ENCODE assay signal across 20 cellular contexts in genomic region chr7:92729751-92730150, GRCh38.
DNase-seq lines count a peak whose midpoint lies in the region; ATAC-seq and TF ChIP-seq lines count a peak whose summit lies in the region.
"Had no signal": no experiment of that assay in that cellular context is flagged by ENCODE, and none has a peak within 500 bp of the region (broad histone marks: within the 10 kb centered on the region; RNA-seq: fewer than 3 reads in every experiment).

No MANE protein-coding gene starts in this region.

- no peaks in the 10 kb centered on the region for H3K27me3 Mint-ChIP-seq in activated T-cell treated with anti-CD3 and anti-CD28 coated beads, Interleukin-2, amount 50 U/mL, for 72 hours (ENCODE audit: low read depth)
- H3K27me3 Mint-ChIP-seq in activated T-cell treated with anti-CD3 and anti-CD28 coated beads, Interleukin-2, amount 50 U/mL, for 4 hours (ENCODE audit: low read depth) = no peaks in the 10 kb centered on the region
- no peaks in the 10 kb centered on the region for H3K27me3 Mint-ChIP-seq in activated CD4-positive, alpha-beta memory T cell treated with anti-CD3 and anti-CD28 coated beads, Interleukin-2, amount 10 ng/mL, durations not matched to agents 7 days and 5 days
- H3K27me3 Mint-ChIP-seq in Caco-2 (ENCODE audit: insufficient read depth, unreplicated experiment) = no peaks in the 10 kb centered on the region

- H3K4me3 Mint-ChIP-seq in activated T-cell treated with anti-CD3 and anti-CD28 coated beads, Interleukin-2, amount 50 U/mL, for 72 hours = peak overlapping the region; percentile 72 to 84
- H3K4me3 Mint-ChIP-seq in activated T-cell treated with anti-CD3 and anti-CD28 coated beads, Interleukin-2, amount 50 U/mL, for 4 hours = no peak overlapping the region
- no peak overlapping the region for H3K4me3 Mint-ChIP-seq in activated CD4-positive, alpha-beta memory T cell treated with anti-CD3 and anti-CD28 coated beads, Interleukin-2, amount 10 ng/mL, durations not matched to agents 7 days and 5 days
- no peak overlapping the region for H3K4me3 Mint-ChIP-seq in Caco-2 (ENCODE audit: unreplicated experiment)

- TF ChIP-seq CTCF in HEK293 (tag by site-specific recombination; IDR thresholded peaks at IDR 0.05) (no peak), foreskin keratinocyte (conservative IDR thresholded peaks at IDR 0.05) (no peak), Caco-2 (IDR thresholded peaks at IDR 0.05; ENCODE audit: insufficient read depth in 1 of 2, low read depth in 1 of 2, low read length in 1 of 2, severe bottlenecking in 1 of 2, unreplicated experiment in 1 of 2) (no peak)

- H3K4me3 ChIP-seq in HEK293 (ENCODE audit: low read depth, low read length) (no peak overlapping the region), Caco-2 (ENCODE audit: low read depth, low read length) (no peak overlapping the region)
- H3K4me3 ChIP-seq: breast epithelium, left lung, Peyer's patch, transverse colon had no signal

- DNase-seq in activated T-cell treated with anti-CD3 and anti-CD28 coated beads, Interleukin-2, amount 50 U/mL, for 72 hours = peak in 1 of 2 donors; percentile 47
- no peak for DNase-seq in activated T-cell treated with anti-CD3 and anti-CD28 coated beads, Interleukin-2, amount 50 U/mL, for 4 hours
- DNase-seq in activated CD4-positive, alpha-beta memory T cell treated with anti-CD3 and anti-CD28 coated beads, Interleukin-2, amount 10 ng/mL, durations not matched to agents 7 days and 5 days = no peak
- DNase-seq in foreskin keratinocyte = no peak
- DNase-seq in Caco-2 = no peak
- DNase-seq: activated effector memory CD4-positive, alpha-beta T cell treated with anti-CD3 and anti-CD28 coated beads, Interleukin-2, amount 50 U/mL, for 16 hours; DMS53; left lung; mesendoderm; NCI-H1092; NCI-H187; NCI-H526 treated with DMSO at 0.1 percent for 48 hours; Peyer's patch; SIG-M5; transverse colon had no signal

- intact Hi-C loops in Caco-2 (cut with micrococcal nuclease; ENCODE audit: unreplicated experiment) = no loop called here

- ATAC-seq in activated T-cell treated with anti-CD3 and anti-CD28 coated beads, Interleukin-2, amount 50 U/mL, for 72 hours (replicated peaks in 1 of 2) = peak; percentile 4 to 10
- no peak for ATAC-seq in activated T-cell treated with anti-CD3 and anti-CD28 coated beads, Interleukin-2, amount 50 U/mL, for 4 hours
- ATAC-seq in foreskin keratinocyte (no peak), HG02623 (IDR thresholded peaks at IDR 0.05; ENCODE audit: unreplicated experiment) (no peak), HG03097 (IDR thresholded peaks at IDR 0.05; ENCODE audit: low FRiP score, unreplicated experiment) (no peak)
- ATAC-seq: left lung had no signal

- peaks cover 0 to 1% of the 10 kb centered on the region in 2 donors for H3K9me3 Mint-ChIP-seq in activated T-cell treated with anti-CD3 and anti-CD28 coated beads, Interleukin-2, amount 50 U/mL, for 72 hours
- H3K9me3 Mint-ChIP-seq in activated T-cell treated with anti-CD3 and anti-CD28 coated beads, Interleukin-2, amount 50 U/mL, for 4 hours = peaks cover 3% of the 10 kb centered on the region
- peaks cover 3% of the 10 kb centered on the region for H3K9me3 Mint-ChIP-seq in activated CD4-positive, alpha-beta memory T cell treated with anti-CD3 and anti-CD28 coated beads, Interleukin-2, amount 10 ng/mL, durations not matched to agents 7 days and 5 days
- H3K9me3 Mint-ChIP-seq in Caco-2 (ENCODE audit: unreplicated experiment) = no peaks in the 10 kb centered on the region

- H3K4me1 Mint-ChIP-seq in activated T-cell treated with anti-CD3 and anti-CD28 coated beads, Interleukin-2, amount 50 U/mL, for 72 hours (ENCODE audit: low read depth) = peaks cover 78% of the 10 kb centered on the region
- peaks cover 53% of the 10 kb centered on the region for H3K4me1 Mint-ChIP-seq in activated T-cell treated with anti-CD3 and anti-CD28 coated beads, Interleukin-2, amount 50 U/mL, for 4 hours (ENCODE audit: low read depth)
- H3K4me1 Mint-ChIP-seq in activated CD4-positive, alpha-beta memory T cell treated with anti-CD3 and anti-CD28 coated beads, Interleukin-2, amount 10 ng/mL, durations not matched to agents 7 days and 5 days = peaks cover 56% of the 10 kb centered on the region
- H3K4me1 Mint-ChIP-seq in Caco-2 (ENCODE audit: low read depth, unreplicated experiment) = peaks cover 7% of the 10 kb centered on the region

- H3K9me3 ChIP-seq in HEK293 (ENCODE audit: control insufficient read depth, insufficient read depth, low read depth, low read length) = no peaks in the 10 kb centered on the region
- H3K9me3 ChIP-seq in Caco-2 = no peaks in the 10 kb centered on the region
- H3K9me3 ChIP-seq: breast epithelium, left lung, neutrophil, Peyer's patch, transverse colon had no signal

- no peaks in the 10 kb centered on the region for H3K4me1 ChIP-seq in HEK293 (ENCODE audit: control insufficient read depth, insufficient read depth, low read length)
- H3K4me1 ChIP-seq in foreskin keratinocyte = peaks cover 43% of the 10 kb centered on the region
- H3K4me1 ChIP-seq in Caco-2 = no peaks in the 10 kb centered on the region
- H3K4me1 ChIP-seq: breast epithelium had no signal

- H3K36me3 Mint-ChIP-seq in activated T-cell treated with anti-CD3 and anti-CD28 coated beads, Interleukin-2, amount 50 U/mL, for 72 hours (ENCODE audit: insufficient read depth in 2 of 2) = peaks cover 14 to 41% of the 10 kb centered on the region in 2 donors
- peaks cover 46% of the 10 kb centered on the region for H3K36me3 Mint-ChIP-seq in activated T-cell treated with anti-CD3 and anti-CD28 coated beads, Interleukin-2, amount 50 U/mL, for 4 hours (ENCODE audit: insufficient read depth)
- H3K36me3 Mint-ChIP-seq in activated CD4-positive, alpha-beta memory T cell treated with anti-CD3 and anti-CD28 coated beads, Interleukin-2, amount 10 ng/mL, durations not matched to agents 7 days and 5 days (ENCODE audit: low read depth) = peaks cover 61% of the 10 kb centered on the region
- peaks cover 45% of the 10 kb centered on the region for H3K36me3 Mint-ChIP-seq in Caco-2 (ENCODE audit: insufficient read depth, unreplicated experiment)

- no TSS peak for BruUV-seq in Caco-2 (replicated peaks; lab: Mats Ljungman, UMichigan)

- H3K27ac ChIP-seq in HEK293 (ENCODE audit: extremely low read depth, low read depth, low read length) (no peak overlapping the region), foreskin keratinocyte (peak overlapping the region; percentile 13)
- H3K27ac ChIP-seq: breast epithelium, left lung, neutrophil, Peyer's patch, transverse colon had no signal

- H3K27me3 ChIP-seq in foreskin keratinocyte (no peaks in the 10 kb centered on the region), Caco-2 (replicated peaks; ENCODE audit: control insufficient read depth, insufficient read depth, low read length) (no peaks in the 10 kb centered on the region)
- H3K27me3 ChIP-seq: breast epithelium, left lung, neutrophil, Peyer's patch, transverse colon had no signal

- CTCF ChIA-PET in HEK293 (lab: Yijun Ruan, JAX) (no interaction called here), Caco-2 (lab: Charles Lee) (no interaction called here)
- CTCF ChIA-PET in activated CD4-positive, alpha-beta memory T cell treated with anti-CD3 and anti-CD28 coated beads, Interleukin-2, amount 10 ng/mL, durations not matched to agents 7 days and 5 days (lab: Charles Lee) = no interaction called here

- POLR2A ChIA-PET in HEK293 (lab: Yijun Ruan, JAX) (no interaction called here), Caco-2 (lab: Charles Lee) (no interaction called here)
- POLR2A ChIA-PET in activated CD4-positive, alpha-beta memory T cell treated with anti-CD3 and anti-CD28 coated beads, Interleukin-2, amount 10 ng/mL, durations not matched to agents 7 days and 5 days (lab: Charles Lee) = interaction anchor here (1.6 kb wide), 1 partner anchor 9 kb away, joined by 5 read pairs; no protein-coding TSS in a partner anchor

- H3K36me3 ChIP-seq in HEK293 (ENCODE audit: control insufficient read depth in 2 of 2, insufficient read depth in 1 of 2, low read length in 2 of 2) = peaks cover 0 to 7% of the 10 kb centered on the region in 2 experiments; a peak in 1 of 3 replicates
- H3K36me3 ChIP-seq in Caco-2 (ENCODE audit: control insufficient read depth, insufficient read depth, low read length) = peaks cover 5% of the 10 kb centered on the region; the same call in 1 of the 2 replicates
- H3K36me3 ChIP-seq: breast epithelium, left lung, neutrophil, transverse colon had no signal

- H3K27ac Mint-ChIP-seq in activated T-cell treated with anti-CD3 and anti-CD28 coated beads, Interleukin-2, amount 50 U/mL, for 72 hours = peak overlapping the region; percentile 98
- H3K27ac Mint-ChIP-seq in activated CD4-positive, alpha-beta memory T cell treated with anti-CD3 and anti-CD28 coated beads, Interleukin-2, amount 10 ng/mL, durations not matched to agents 7 days and 5 days = peak overlapping the region; percentile 5
- H3K27ac Mint-ChIP-seq in Caco-2 (ENCODE audit: unreplicated experiment) = no peak overlapping the region

TF ChIP-seq in HEK293, 187 proteins besides CTCF, POLR2A, EP300 and RAD21:
- TF ChIP-seq ZNF311 (tag by site-specific recombination; IDR thresholded peaks at IDR 0.05; ENCODE audit: borderline replicate concordance) (no peak), ELK4 (IDR thresholded peaks at IDR 0.05; ENCODE audit: borderline replicate concordance, low read depth, low read length) (no peak), ZNF121 (tag by site-specific recombination; IDR thresholded peaks at IDR 0.05) (0 out of 2 replicates have a peak, but pooled peaks have one; percentile 31)

Comparison
In these comparisons a context has a peak if more than half of its experiments do, and no peak if none do; other contexts are left out.
1. ATAC-seq: peak in activated T-cell treated with anti-CD3 and anti-CD28 coated beads, Interleukin-2, amount 50 U/mL, for 72 hours (2 of 2); none in activated T-cell treated with anti-CD3 and anti-CD28 coated beads, Interleukin-2, amount 50 U/mL, for 4 hours (0 of 2), foreskin keratinocyte (single experiment), HG02623 (single experiment) and HG03097 (single experiment).
2. H3K4me3 Mint-ChIP-seq: peak in activated T-cell treated with anti-CD3 and anti-CD28 coated beads, Interleukin-2, amount 50 U/mL, for 72 hours (2 of 2); none in activated T-cell treated with anti-CD3 and anti-CD28 coated beads, Interleukin-2, amount 50 U/mL, for 4 hours (single experiment), activated CD4-positive, alpha-beta memory T cell treated with anti-CD3 and anti-CD28 coated beads, Interleukin-2, amount 10 ng/mL, durations not matched to agents 7 days and 5 days (single experiment) and Caco-2 (single experiment).